ENCODE assay signal across 19 cellular contexts in the genomic region with DNA sequence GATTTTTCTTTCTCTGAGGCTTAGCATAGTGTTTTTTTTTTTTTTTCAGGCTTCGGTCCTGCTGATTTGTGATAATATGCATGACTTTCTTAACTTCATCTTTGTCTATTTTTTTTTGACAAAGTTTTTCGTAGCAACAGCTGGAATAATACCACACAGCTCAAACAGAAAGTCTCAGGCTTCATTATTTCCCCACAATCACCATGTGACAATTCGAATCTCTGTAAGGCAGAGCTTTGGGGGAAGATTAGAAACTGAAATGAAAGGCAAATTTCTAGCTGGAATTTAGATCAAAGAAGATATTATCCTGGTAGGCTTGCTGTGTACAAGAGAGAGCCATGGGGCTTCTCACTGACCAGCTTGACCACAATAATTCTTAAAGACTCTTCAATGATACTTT. TPM values are rescaled to one million over a fixed set of nuclear protein-coding genes. Genes with fewer than 3 reads are reported as not detected.
DNase-seq lines count a peak whose midpoint lies in the region; ATAC-seq and TF ChIP-seq lines count a peak whose summit lies in the region.
"Had no signal": no experiment of that assay in that cellular context is flagged by ENCODE, and none has a peak within 500 bp of the region (broad histone marks: within the 10 kb centered on the region; RNA-seq: fewer than 3 reads in every experiment).

No MANE protein-coding gene starts in this region.

- H3K27me3 Mint-ChIP-seq in osteocyte (ENCODE audit: unreplicated experiment), result peaks cover 5% of the 10 kb centered on the region

- no peaks in the 10 kb centered on the region for H3K36me3 Mint-ChIP-seq in osteocyte (ENCODE audit: unreplicated experiment)

- ATAC-seq in GM18868 (IDR thresholded peaks at IDR 0.05; ENCODE audit: unreplicated experiment) (peak; percentile 48), GM21367 (IDR thresholded peaks at IDR 0.05; ENCODE audit: unreplicated experiment) (no peak), SK-N-SH treated with all-trans-retinoic acid at 6 μM for 48 hours (no peak), GM21390 (IDR thresholded peaks at IDR 0.05; ENCODE audit: unreplicated experiment) (no peak)
- ATAC-seq: HCT116, K562 had no signal

- H2AFZ ChIP-seq in OCI-LY3 (ENCODE audit: low read depth, low read length), result no peak overlapping the region

- H3K4me3 Mint-ChIP-seq in osteocyte (ENCODE audit: unreplicated experiment), result no peak overlapping the region

- no peaks in the 10 kb centered on the region for H3K9me3 ChIP-seq in OCI-LY3 (ENCODE audit: insufficient read depth, low read length)

- no peaks in the 10 kb centered on the region for H3K36me3 ChIP-seq in OCI-LY3 (replicated peaks; ENCODE audit: low read depth, low read length)

- peak overlapping the region; percentile 57 for H3K27ac Mint-ChIP-seq in osteocyte (ENCODE audit: unreplicated experiment)

- no peaks in the 10 kb centered on the region for H3K79me2 ChIP-seq in OCI-LY3 (ENCODE audit: low read length)

- no peak overlapping the region for H3K4me3 ChIP-seq in OCI-LY3 (ENCODE audit: low read length)
- no peak overlapping the region for H3K4me3 ChIP-seq in choroid plexus epithelial cell (ENCODE audit: low read depth, low read length)
- H3K4me3 ChIP-seq: K562 had no signal

- no peak overlapping the region for H3K27ac ChIP-seq in OCI-LY3 (ENCODE audit: low read length)
- H3K27ac ChIP-seq: C4-2B had no signal

- peak overlapping the region; percentile 25 for H3K4me2 ChIP-seq in OCI-LY3 (ENCODE audit: low read length)

- no peak overlapping the region for H3K9ac ChIP-seq in OCI-LY3 (ENCODE audit: low read length)

- DNase-seq in choroid plexus epithelial cell (ENCODE audit: low read depth) (peak; percentile 65), osteocyte (ENCODE audit: extremely low spot score, unreplicated experiment) (no peak), NCI-H446 treated with DMSO at 0.1 percent for 48 hours (lab: John Stamatoyannopoulos, UW) (no peak)
- DNase-seq: DMS 273 treated with DMSO at 0.1 percent for 48 hours, GF-D8, NCI-H1436, NCI-H2029 treated with DMSO at 0.1 percent for 48 hours, NCI-H2171 treated with DMSO at 0.1 percent for 48 hours, NCI-H510A treated with DMSO at 0.1 percent for 48 hours, NCI-H82, SW 1271 had no signal

- H3K9me3 Mint-ChIP-seq in osteocyte (ENCODE audit: unreplicated experiment), result no peaks in the 10 kb centered on the region

- TF ChIP-seq CTCF in OCI-LY3 (IDR thresholded peaks at IDR 0.05; ENCODE audit: low read depth, low read length), result no peak
- no peak for TF ChIP-seq CTCF in choroid plexus epithelial cell (conservative IDR thresholded peaks at IDR 0.05; ENCODE audit: low read depth, low read length)
- TF ChIP-seq CTCF in osteocyte (IDR thresholded peaks at IDR 0.05), result no peak

- H4K20me1 ChIP-seq in OCI-LY3 (ENCODE audit: insufficient read depth, low read length), result no peaks in the 10 kb centered on the region

- H3K4me1 Mint-ChIP-seq in osteocyte (ENCODE audit: unreplicated experiment), result peaks cover 34% of the 10 kb centered on the region

- peaks cover 61% of the 10 kb centered on the region for H3K27me3 ChIP-seq in OCI-LY3 (ENCODE audit: low read depth, low read length)

- peaks cover 42% of the 10 kb centered on the region for H3K4me1 ChIP-seq in OCI-LY3 (ENCODE audit: low read length)

TF ChIP-seq in SK-N-SH treated with all-trans-retinoic acid at 6 μM for 48 hours, 23 proteins besides CTCF, POLR2A, EP300 and RAD21:
- TF ChIP-seq TCF4 (CRISPR knock-in tag; IDR thresholded peaks at IDR 0.05; ENCODE audit: borderline replicate concordance) (no peak), ZFP3 (CRISPR knock-in tag; IDR thresholded peaks at IDR 0.05) (no peak), ZFP30 (CRISPR knock-in tag; IDR thresholded peaks at IDR 0.05) (no peak), SNAI2 (CRISPR knock-in tag; IDR thresholded peaks at IDR 0.05) (no peak), RARB (CRISPR knock-in tag; IDR thresholded peaks at IDR 0.05) (no peak), PPARA (CRISPR knock-in tag; IDR thresholded peaks at IDR 0.05; ENCODE audit: borderline replicate concordance) (no peak)
- TF ChIP-seq, protein P1, sequence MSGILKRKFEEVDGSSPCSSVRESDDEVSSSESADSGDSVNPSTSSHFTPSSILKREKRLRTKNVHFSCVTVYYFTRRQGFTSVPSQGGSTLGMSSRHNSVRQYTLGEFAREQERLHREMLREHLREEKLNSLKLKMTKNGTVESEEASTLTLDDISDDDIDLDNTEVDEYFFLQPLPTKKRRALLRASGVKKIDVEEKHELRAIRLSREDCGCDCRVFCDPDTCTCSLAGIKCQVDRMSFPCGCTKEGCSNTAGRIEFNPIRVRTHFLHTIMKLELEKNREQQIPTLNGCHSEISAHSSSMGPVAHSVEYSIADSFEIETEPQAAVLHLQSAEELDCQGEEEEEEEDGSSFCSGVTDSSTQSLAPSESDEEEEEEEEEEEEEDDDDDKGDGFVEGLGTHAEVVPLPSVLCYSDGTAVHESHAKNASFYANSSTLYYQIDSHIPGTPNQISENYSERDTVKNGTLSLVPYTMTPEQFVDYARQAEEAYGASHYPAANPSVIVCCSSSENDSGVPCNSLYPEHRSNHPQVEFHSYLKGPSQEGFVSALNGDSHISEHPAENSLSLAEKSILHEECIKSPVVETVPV (CRISPR knock-in tag; IDR thresholded peaks at IDR 0.05), result no peak

RNA-seq across cellular contexts. Expression of a gene that starts 12.3 kb away (rescaled TPM):
- not detected in 2 replicates for total RNA-seq in osteocyte
